2 cellular contexts compared by ENCODE assay signal in the genomic region with DNA sequence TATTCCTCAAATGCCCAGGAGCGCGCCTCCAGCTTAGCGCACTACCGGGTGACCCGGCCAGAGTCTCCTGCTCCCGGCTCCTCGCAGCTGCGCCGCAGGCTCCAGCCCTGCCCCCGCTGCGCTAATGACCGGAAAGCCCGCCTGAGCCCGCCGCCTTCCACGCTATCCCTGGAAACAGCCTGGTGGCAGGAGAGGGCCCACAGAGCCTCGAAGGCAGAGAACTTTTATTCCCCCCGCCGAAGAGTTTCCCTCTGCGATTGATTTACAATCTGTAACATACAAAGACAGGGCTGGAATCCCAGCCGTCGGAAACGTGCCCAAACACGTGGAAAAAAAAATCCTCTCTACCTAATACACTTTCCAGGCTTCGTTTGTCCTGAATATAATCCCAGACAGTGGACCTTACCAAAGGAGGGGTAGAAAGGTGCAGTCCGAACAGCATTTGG.
TF ChIP-seq lines count a peak whose summit lies in the region.

No MANE protein-coding gene starts in this region.

TF ChIP-seq in HEK293, 187 proteins besides CTCF, POLR2A, EP300 and RAD21 (continued from another document and continues in another):
- TF ChIP-seq ZNF707 (tag by site-specific recombination; IDR thresholded peaks at IDR 0.05) (no peak), ZNF645 (tag by site-specific recombination; IDR thresholded peaks at IDR 0.05) (no peak), IKZF3 (tag by site-specific recombination; IDR thresholded peaks at IDR 0.05) (peak; percentile 46), ZBTB26 (tag by site-specific recombination; optimal IDR thresholded peaks at IDR 0.05) (peak; percentile 29), RBAK (tag by site-specific recombination; IDR thresholded peaks at IDR 0.05) (no peak), SETDB1 (IDR thresholded peaks at IDR 0.05; ENCODE audit: insufficient read length, low read length) (peak; percentile 23), ZNF350 (tag by site-specific recombination; IDR thresholded peaks at IDR 0.05) (no peak), ZBTB8A (tag by site-specific recombination; IDR thresholded peaks at IDR 0.05) (peak; percentile 66), ZNF138 (tag by site-specific recombination; IDR thresholded peaks at IDR 0.05; ENCODE audit: borderline replicate concordance) (no peak), ZNF274 (IDR thresholded peaks at IDR 0.05; ENCODE audit: low read length) (no peak), ZNF274 (tag by site-specific recombination; IDR thresholded peaks at IDR 0.05; ENCODE audit: borderline replicate concordance) (no peak), ZNF585B (tag by site-specific recombination; IDR thresholded peaks at IDR 0.05) (no peak)
- TF ChIP-seq, protein P1, sequence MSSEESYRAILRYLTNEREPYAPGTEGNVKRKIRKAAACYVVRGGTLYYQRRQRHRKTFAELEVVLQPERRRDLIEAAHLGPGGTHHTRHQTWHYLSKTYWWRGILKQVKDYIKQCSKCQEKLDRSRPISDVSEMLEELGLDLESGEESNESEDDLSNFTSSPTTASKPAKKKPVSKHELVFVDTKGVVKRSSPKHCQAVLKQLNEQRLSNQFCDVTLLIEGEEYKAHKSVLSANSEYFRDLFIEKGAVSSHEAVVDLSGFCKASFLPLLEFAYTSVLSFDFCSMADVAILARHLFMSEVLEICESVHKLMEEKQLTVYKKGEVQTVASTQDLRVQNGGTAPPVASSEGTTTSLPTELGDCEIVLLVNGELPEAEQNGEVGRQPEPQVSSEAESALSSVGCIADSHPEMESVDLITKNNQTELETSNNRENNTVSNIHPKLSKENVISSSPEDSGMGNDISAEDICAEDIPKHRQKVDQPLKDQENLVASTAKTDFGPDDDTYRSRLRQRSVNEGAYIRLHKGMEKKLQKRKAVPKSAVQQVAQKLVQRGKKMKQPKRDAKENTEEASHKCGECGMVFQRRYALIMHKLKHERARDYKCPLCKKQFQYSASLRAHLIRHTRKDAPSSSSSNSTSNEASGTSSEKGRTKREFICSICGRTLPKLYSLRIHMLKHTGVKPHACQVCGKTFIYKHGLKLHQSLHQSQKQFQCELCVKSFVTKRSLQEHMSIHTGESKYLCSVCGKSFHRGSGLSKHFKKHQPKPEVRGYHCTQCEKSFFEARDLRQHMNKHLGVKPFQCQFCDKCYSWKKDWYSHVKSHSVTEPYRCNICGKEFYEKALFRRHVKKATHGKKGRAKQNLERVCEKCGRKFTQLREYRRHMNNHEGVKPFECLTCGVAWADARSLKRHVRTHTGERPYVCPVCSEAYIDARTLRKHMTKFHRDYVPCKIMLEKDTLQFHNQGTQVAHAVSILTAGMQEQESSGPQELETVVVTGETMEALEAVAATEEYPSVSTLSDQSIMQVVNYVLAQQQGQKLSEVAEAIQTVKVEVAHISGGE (tag by site-specific recombination; conservative IDR thresholded peaks at IDR 0.05; ENCODE audit: low read depth) = no peak
- TF ChIP-seq, protein P2, sequence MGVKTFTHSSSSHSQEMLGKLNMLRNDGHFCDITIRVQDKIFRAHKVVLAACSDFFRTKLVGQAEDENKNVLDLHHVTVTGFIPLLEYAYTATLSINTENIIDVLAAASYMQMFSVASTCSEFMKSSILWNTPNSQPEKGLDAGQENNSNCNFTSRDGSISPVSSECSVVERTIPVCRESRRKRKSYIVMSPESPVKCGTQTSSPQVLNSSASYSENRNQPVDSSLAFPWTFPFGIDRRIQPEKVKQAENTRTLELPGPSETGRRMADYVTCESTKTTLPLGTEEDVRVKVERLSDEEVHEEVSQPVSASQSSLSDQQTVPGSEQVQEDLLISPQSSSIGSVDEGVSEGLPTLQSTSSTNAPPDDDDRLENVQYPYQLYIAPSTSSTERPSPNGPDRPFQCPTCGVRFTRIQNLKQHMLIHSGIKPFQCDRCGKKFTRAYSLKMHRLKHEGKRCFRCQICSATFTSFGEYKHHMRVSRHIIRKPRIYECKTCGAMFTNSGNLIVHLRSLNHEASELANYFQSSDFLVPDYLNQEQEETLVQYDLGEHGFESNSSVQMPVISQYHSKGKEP (tag by site-specific recombination; IDR thresholded peaks at IDR 0.05) = no peak
- TF ChIP-seq, protein P3, sequence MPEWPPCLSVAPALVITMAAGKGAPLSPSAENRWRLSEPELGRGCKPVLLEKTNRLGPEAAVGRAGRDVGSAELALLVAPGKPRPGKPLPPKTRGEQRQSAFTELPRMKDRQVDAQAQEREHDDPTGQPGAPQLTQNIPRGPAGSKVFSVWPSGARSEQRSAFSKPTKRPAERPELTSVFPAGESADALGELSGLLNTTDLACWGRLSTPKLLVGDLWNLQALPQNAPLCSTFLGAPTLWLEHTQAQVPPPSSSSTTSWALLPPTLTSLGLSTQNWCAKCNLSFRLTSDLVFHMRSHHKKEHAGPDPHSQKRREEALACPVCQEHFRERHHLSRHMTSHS (tag by site-specific recombination; IDR thresholded peaks at IDR 0.05) = no peak

TF ChIP-seq in SK-N-SH, 30 proteins besides CTCF, POLR2A, EP300 and RAD21 (continued from another document):
- TF ChIP-seq TEAD4 (IDR thresholded peaks at IDR 0.05; ENCODE audit: borderline replicate concordance, insufficient read depth) = no peak
TF ChIP-seq in SK-N-SH: peak in this region for 3.
